In genomic region chr21:32411366-32412161, GRCh38 we compare ENCODE assay signal across 8 cellular contexts. TPM values are rescaled to one million over a fixed set of nuclear protein-coding genes. Genes with fewer than 3 reads are reported as not detected.
DNase-seq lines count a peak whose midpoint lies in the region; FAIRE-seq and TF ChIP-seq lines count a peak whose summit lies in the region.

No MANE protein-coding gene starts in this region.

- H3K4me1 ChIP-seq in BLaER1 treated with 17β-estradiol and CSF1 and Interleukin-3, amounts not matched to agents 10 nM and 100 nM, result peaks cover 9 to 16% (median 11%) of the 10 kb centered on the region in 10 experiments; a peak in 15 of 20 replicates

- H3K27me3 ChIP-seq in BLaER1 treated with 17β-estradiol and CSF1 and Interleukin-3, amounts not matched to agents 10 nM and 100 nM, result peaks cover 55 to 80% (median 71%) of the 10 kb centered on the region in 11 experiments

- peaks cover 33% of the 10 kb centered on the region for H3K4me1 Mint-ChIP-seq in activated CD4-positive, alpha-beta memory T cell treated with anti-CD3 and anti-CD28 coated beads for 36 hours (ENCODE audit: low read depth)

- H3K9ac ChIP-seq in BLaER1 treated with 17β-estradiol and CSF1 and Interleukin-3, amounts not matched to agents 10 nM and 100 nM, result peak overlapping the region in 2 of 11 experiments; percentile 26 to 43; a peak in 2 of 22 replicates

- H4K20me1 ChIP-seq in BLaER1 treated with 17β-estradiol and CSF1 and Interleukin-3, amounts not matched to agents 10 nM and 100 nM, result peaks cover 0 to 28% (median 5%) of the 10 kb centered on the region in 11 experiments; a peak in 8 of 22 replicates

- intact Hi-C loops in activated CD4-positive, alpha-beta memory T cell treated with anti-CD3 and anti-CD28 coated beads for 36 hours (cut with micrococcal nuclease), result loop anchor here (1.0 to 2.0 kb wide), 6 partner anchors 8 to 360 kb away; partner anchors contain the start of genes CFAP298, MIS18A, PAXBP1 and URB1

- H3K27me3 Mint-ChIP-seq in activated CD4-positive, alpha-beta memory T cell treated with anti-CD3 and anti-CD28 coated beads for 36 hours, result no peaks in the 10 kb centered on the region

- POLR2A ChIA-PET in activated CD4-positive, alpha-beta memory T cell treated with anti-CD3 and anti-CD28 coated beads for 36 hours (lab: Charles Lee), result interaction anchor here (0.6 to 2.7 kb wide), 5 partner anchors 19 to 201 kb away, joined by 3 to 15 read pairs (median 6); partner anchors contain the start of genes CFAP298 and URB1

- peak overlapping the region; percentile 75 to 93 (median 86) for H3K4me2 ChIP-seq in BLaER1 treated with 17β-estradiol and CSF1 and Interleukin-3, amounts not matched to agents 10 nM and 100 nM

- TF ChIP-seq CTCF in D721Med (IDR thresholded peaks at IDR 0.05; ENCODE audit: insufficient read depth, missing control alignments), result no peak

- no peaks in the 10 kb centered on the region; a peak in 1 of 22 replicates for H3K9me3 ChIP-seq in BLaER1 treated with 17β-estradiol and CSF1 and Interleukin-3, amounts not matched to agents 10 nM and 100 nM (replicated peaks in 1 of 11)

- peak overlapping the region; percentile 89 for H3K27ac Mint-ChIP-seq in activated CD4-positive, alpha-beta memory T cell treated with anti-CD3 and anti-CD28 coated beads for 36 hours

- H3K27ac ChIP-seq in BLaER1 treated with 17β-estradiol and CSF1 and Interleukin-3, amounts not matched to agents 10 nM and 100 nM, result no peak overlapping the region

- peak overlapping the region; percentile 49 to 71 (median 58) for H3K4me3 ChIP-seq in BLaER1 treated with 17β-estradiol and CSF1 and Interleukin-3, amounts not matched to agents 10 nM and 100 nM

- no peaks in the 10 kb centered on the region for H3K9me3 Mint-ChIP-seq in activated CD4-positive, alpha-beta memory T cell treated with anti-CD3 and anti-CD28 coated beads for 36 hours

- no peaks in the 10 kb centered on the region for H3K36me3 ChIP-seq in BLaER1 treated with 17β-estradiol and CSF1 and Interleukin-3, amounts not matched to agents 10 nM and 100 nM

- no peaks in the 10 kb centered on the region for H3K36me3 Mint-ChIP-seq in activated CD4-positive, alpha-beta memory T cell treated with anti-CD3 and anti-CD28 coated beads for 36 hours

- CTCF ChIA-PET in activated CD4-positive, alpha-beta memory T cell treated with anti-CD3 and anti-CD28 coated beads for 36 hours (lab: Charles Lee), result interaction anchor here (1.0 to 2.2 kb wide), 5 partner anchors 9 to 195 kb away, joined by 3 to 16 read pairs (median 10); no protein-coding TSS in a partner anchor

- DNase-seq in NCI-H128 (lab: John Stamatoyannopoulos, UW; ENCODE audit: unreplicated experiment) (peak; percentile 31), medulla oblongata (ENCODE audit: extremely low spot score) (peak; percentile 81), D721Med (ENCODE audit: insufficient read length, low spot score) (no peak), MV-4-11 (lab: John Stamatoyannopoulos, UW) (no peak)
- DNase-seq in activated CD4-positive, alpha-beta memory T cell treated with anti-CD3 and anti-CD28 coated beads for 36 hours, result peak; percentile 81
- peak; percentile 15 for DNase-seq in effector CD8-positive, alpha-beta T cell (lab: John Stamatoyannopoulos, UW)
- peak; percentile 56 to 70 for DNase-seq in stimulated activated CD4-positive, alpha-beta T cell treated with anti-CD3 and anti-CD28 coated beads, Interleukin-4, amount 100 ng/mL, for 48 hours (ENCODE audit: low read depth in 2 of 2)

- H3K4me3 Mint-ChIP-seq in activated CD4-positive, alpha-beta memory T cell treated with anti-CD3 and anti-CD28 coated beads for 36 hours, result peak overlapping the region; percentile 91

- no peak for FAIRE-seq in D721Med (lab: Jason Lieb, UNC)

RNA-seq across cellular contexts. Expression of gene EVA1C, which starts 0.9 kb away (rescaled TPM):
- total RNA-seq in activated CD4-positive, alpha-beta memory T cell treated with anti-CD3 and anti-CD28 coated beads for 36 hours, result 1 to 10 TPM; 9.3 to 9.6 TPM

RNA-seq across cellular contexts. Expression of gene URB1, which starts 18.8 kb away (rescaled TPM):
- total RNA-seq in activated CD4-positive, alpha-beta memory T cell treated with anti-CD3 and anti-CD28 coated beads for 36 hours, result 10 to 100 TPM; 21.5 to 23.4 TPM

Comparison
In these comparisons a context has a peak if more than half of its experiments do, and no peak if none do; other contexts are left out.
1. DNase-seq: peak in NCI-H128 (single experiment), activated CD4-positive, alpha-beta memory T cell treated with anti-CD3 and anti-CD28 coated beads for 36 hours (single experiment), effector CD8-positive, alpha-beta T cell (single experiment), medulla oblongata (single experiment) and stimulated activated CD4-positive, alpha-beta T cell treated with anti-CD3 and anti-CD28 coated beads, Interleukin-4, amount 100 ng/mL, for 48 hours (2 of 2); none in D721Med (single experiment) and MV-4-11 (single experiment).